Comparison of ENCODE assay signal across 33 cellular contexts in the genomic region with DNA sequence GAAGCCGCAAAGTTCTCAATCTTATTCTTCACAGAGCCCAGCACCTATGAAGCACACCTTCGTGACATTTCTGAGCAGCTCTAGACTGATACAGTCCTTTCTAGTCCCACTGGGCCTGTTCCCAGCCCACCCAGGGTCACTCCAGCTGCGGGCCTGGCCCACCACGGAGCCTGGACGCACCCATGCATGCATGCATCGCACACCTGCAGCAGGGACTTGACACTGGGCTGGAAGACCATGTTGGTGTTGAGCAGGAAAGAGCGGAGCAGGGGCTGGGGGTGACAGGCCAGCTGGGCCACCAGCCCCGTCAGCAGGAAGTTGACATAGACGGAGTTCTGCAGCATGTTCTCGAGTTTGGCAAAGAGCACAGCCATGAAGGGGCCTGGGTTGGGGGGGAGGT. TPM values are rescaled to one million over a fixed set of nuclear protein-coding genes. Genes with fewer than 3 reads are reported as not detected.
"Had no signal": no experiment of that assay in that cellular context is flagged by ENCODE, and none has a peak within 500 bp of the region (broad histone marks: within the 10 kb centered on the region; RNA-seq: fewer than 3 reads in every experiment).

No MANE protein-coding gene starts in this region.

- H3K27me3 ChIP-seq: colonic mucosa, esophagus squamous epithelium, gastrocnemius medialis, heart right ventricle, left lung had no signal

- DNase-seq: colonic mucosa; cortex of kidney; effector CD8-positive, alpha-beta T cell; effector memory CD8-positive, alpha-beta T cell; endodermal cell; erythroblast; esophagus squamous epithelium; foreskin fibroblast; foreskin melanocyte; gastrocnemius medialis; glutamatergic neuron; heart right ventricle; hippocampal formation; immature natural killer cell; islet precursor cell; left cardiac atrium; left ventricle myocardium superior; lower lobe of right lung; mesenchymal stem cell; mucosa of descending colon had no signal

- H3K27ac ChIP-seq: colonic mucosa, epithelial cell of prostate, esophagus squamous epithelium, gastrocnemius medialis, heart right ventricle, left lung, lower lobe of right lung had no signal

- H3K9me3 ChIP-seq: colonic mucosa, esophagus squamous epithelium, gastrocnemius medialis, heart right ventricle, left lung, lower lobe of right lung, mucosa of descending colon had no signal

- H3K4me1 ChIP-seq: colonic mucosa, gastrocnemius medialis had no signal

- ATAC-seq: effector memory CD8-positive, alpha-beta T cell; esophagus mucosa; gastrocnemius medialis; heart right ventricle; left cardiac atrium; left lung; left ventricle myocardium superior; lower lobe of right lung; mucosa of descending colon had no signal

- H3K4me3 ChIP-seq: colonic mucosa, esophagus squamous epithelium, gastrocnemius medialis, heart right ventricle, left lung, lower lobe of right lung, mucosa of descending colon had no signal

- FAIRE-seq: endometrium had no signal

RNA-seq across cellular contexts. Expression of a gene that starts 9.2 kb away (rescaled TPM):
- total RNA-seq: chondrocyte, colonic mucosa, dermis microvascular lymphatic vessel endothelial cell, endodermal cell, esophagus mucosa, esophagus squamous epithelium, gastrocnemius medialis, glomerular endothelial cell, heart right ventricle, kidney epithelial cell, left cardiac atrium, left lung, left ventricle myocardium superior, lower leg skin, lower lobe of right lung, lung microvascular endothelial cell, mesenteric fat pad, mesothelial cell of epicardium, mucosa of descending colon, myocyte had no signal
- polyA plus RNA-seq: heart right ventricle, immature natural killer cell had no signal

RNA-seq across cellular contexts. Expression of a gene that starts 15.5 kb away (rescaled TPM):
- total RNA-seq: chondrocyte, colonic mucosa, dermis microvascular lymphatic vessel endothelial cell, endodermal cell, esophagus mucosa, esophagus squamous epithelium, gastrocnemius medialis, glomerular endothelial cell, heart right ventricle, kidney epithelial cell, left cardiac atrium, left lung, left ventricle myocardium superior, lower leg skin, lower lobe of right lung, lung microvascular endothelial cell, mesenteric fat pad, mesothelial cell of epicardium, mucosa of descending colon, myocyte had no signal
- polyA plus RNA-seq: heart right ventricle, immature natural killer cell had no signal

RNA-seq across cellular contexts. Expression of a gene that starts 24.4 kb away (rescaled TPM):
- total RNA-seq: dermis microvascular lymphatic vessel endothelial cell, gastrocnemius medialis, left cardiac atrium, left ventricle myocardium superior, lower leg skin, lung microvascular endothelial cell, mesenteric fat pad, myocyte had no signal
- polyA plus RNA-seq: immature natural killer cell had no signal

RNA-seq across cellular contexts. Expression of a gene that starts 44.4 kb away (rescaled TPM):
- total RNA-seq: chondrocyte, dermis microvascular lymphatic vessel endothelial cell, endodermal cell, esophagus mucosa, esophagus squamous epithelium, gastrocnemius medialis, glomerular endothelial cell, heart right ventricle, kidney epithelial cell, left cardiac atrium, left ventricle myocardium superior, lower leg skin, lower lobe of right lung, lung microvascular endothelial cell, mesenteric fat pad, mesothelial cell of epicardium, mucosa of descending colon, myocyte had no signal
- polyA plus RNA-seq: heart right ventricle, immature natural killer cell had no signal
